In the genomic region with DNA sequence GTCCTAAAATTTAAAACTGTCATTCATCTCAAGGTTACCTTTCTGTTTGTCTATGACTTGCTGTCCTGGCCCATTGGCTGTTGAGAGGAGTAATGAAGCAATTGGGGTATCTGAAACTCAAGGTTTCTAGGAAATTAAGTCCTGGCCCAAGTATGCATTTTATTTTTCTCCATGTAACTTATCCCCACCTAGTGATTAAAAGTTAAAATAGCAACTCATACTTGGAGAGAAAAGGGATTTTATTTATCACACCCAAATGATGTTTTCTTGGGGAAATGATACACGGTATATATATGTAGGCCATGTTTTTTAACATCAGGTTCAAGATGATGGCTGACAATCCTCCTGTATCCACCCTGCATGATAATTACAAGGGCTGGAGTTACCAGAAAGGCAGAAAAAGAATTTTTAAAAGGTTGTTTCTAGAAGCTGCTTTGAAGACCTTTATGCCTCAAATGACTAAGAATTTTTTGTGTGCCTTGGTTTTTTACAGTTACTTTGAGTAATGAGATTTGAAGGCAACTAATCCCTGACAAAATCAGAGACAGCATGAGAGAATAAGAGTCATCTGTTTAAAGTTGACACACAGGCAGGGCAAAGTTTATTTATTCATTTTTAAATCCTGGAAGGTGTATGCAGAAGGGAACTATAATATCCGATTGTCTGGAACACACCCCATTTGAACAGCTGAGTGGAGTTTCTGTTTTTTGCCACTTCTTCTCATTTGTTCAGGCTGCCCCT, we compare ENCODE assay signal across 13 cellular contexts. TPM values are rescaled to one million over a fixed set of nuclear protein-coding genes. Genes with fewer than 3 reads are reported as not detected.
A peak's percentile ranks its signal among the peaks of the same experiment; 100 is the strongest.
DNase-seq lines count a peak whose midpoint lies in the region; ATAC-seq, FAIRE-seq and TF ChIP-seq lines count a peak whose summit lies in the region.
"Had no signal": no experiment of that assay in that cellular context is flagged by ENCODE, and none has a peak within 500 bp of the region (broad histone marks: within the 10 kb centered on the region; RNA-seq: fewer than 3 reads in every experiment).

No MANE protein-coding gene starts in this region.

- H3K4me3 ChIP-seq in A549 (no peak overlapping the region), GM23248 (no peak overlapping the region), fibroblast of villous mesenchyme (ENCODE audit: low read depth, low read length) (no peak overlapping the region), ovary (no peak overlapping the region)
- H3K4me3 ChIP-seq: lower lobe of right lung had no signal

- TF ChIP-seq POLR2A in A549 (IDR thresholded peaks at IDR 0.05; ENCODE audit: low read length) (no peak), ovary (IDR thresholded peaks at IDR 0.05) (no peak)

- H3K79me2 ChIP-seq in GM23248 (ENCODE audit: insufficient read depth) = no peaks in the 10 kb centered on the region

- intact Hi-C loops in ovary (cut with DNase I) (loop anchor here in 2 of 4 donors (10.0 kb wide), 1 partner anchor 243 kb away; no protein-coding TSS in a partner anchor), left cardiac atrium (cut with DNase I) (loop anchor here (10.0 kb wide), 2 partner anchors 83 to 363 kb away; no protein-coding TSS in a partner anchor)

- TF ChIP-seq RAD21 in A549 (conservative IDR thresholded peaks at IDR 0.05 in 1 of 2, IDR thresholded peaks at IDR 0.05 in 1 of 2) = peak; percentile 28 to 47; a peak in 2 of 5 replicates

- H3K36me3 ChIP-seq in GM23248 (ENCODE audit: low read depth) (no peaks in the 10 kb centered on the region), ovary (no peaks in the 10 kb centered on the region)
- H3K36me3 ChIP-seq: lower lobe of right lung had no signal

- POLR2A ChIA-PET in A549 (lab: Yijun Ruan, JAX) = no interaction called here

- H3K27me3 ChIP-seq in GM23248 (replicated peaks; ENCODE audit: insufficient read depth) (no peaks in the 10 kb centered on the region), ovary (no peaks in the 10 kb centered on the region)

- H3K27ac Mint-ChIP-seq in endothelial cell (ENCODE audit: unreplicated experiment) = no peak overlapping the region
- H3K27ac Mint-ChIP-seq: CD4-positive, CD25-positive, alpha-beta regulatory T cell had no signal

- H3K4me1 ChIP-seq in A549 = no peaks in the 10 kb centered on the region
- H3K4me1 ChIP-seq in GM23248 (ENCODE audit: insufficient read depth) = peaks cover 12% of the 10 kb centered on the region
- no peaks in the 10 kb centered on the region for H3K4me1 ChIP-seq in ovary (ENCODE audit: insufficient read depth)
- H3K4me1 ChIP-seq: lower lobe of right lung had no signal

- 30% methylated on average over 2 of the region's 2 CpGs for WGBS in A549 (ENCODE audit: missing lambda C conversion rate)
- 68 to 74% methylated on average over 2 of the region's 2 CpGs for WGBS in GM23248 (ENCODE audit: low coverage in 1 of 2, low lambda C conversion rate in 2 of 2, missing lambda C conversion rate in 2 of 2), 2 experiments
- 21 to 47% (median 40%) methylated on average over 2 of the region's 2 CpGs for WGBS in ovary, 3 donors

- in situ Hi-C loops in GM23248 (cut with MboI) = loop anchor here (10.0 kb wide), 1 partner anchor 243 kb away; no protein-coding TSS in a partner anchor

- TF ChIP-seq CTCF in A549 (IDR thresholded peaks at IDR 0.05) (peak; percentile 35), fibroblast of villous mesenchyme (IDR thresholded peaks at IDR 0.05; ENCODE audit: insufficient read depth, low read depth, low read length) (peak; percentile 3), endothelial cell (IDR thresholded peaks at IDR 0.05; ENCODE audit: unreplicated experiment) (no peak), ovary (IDR thresholded peaks at IDR 0.05) (no peak)

- H3K4me3 Mint-ChIP-seq in endothelial cell (ENCODE audit: unreplicated experiment) = no peak overlapping the region
- H3K4me3 Mint-ChIP-seq: CD4-positive, CD25-positive, alpha-beta regulatory T cell had no signal

- no peaks in the 10 kb centered on the region for H3K9me3 Mint-ChIP-seq in endothelial cell (ENCODE audit: unreplicated experiment)
- H3K9me3 Mint-ChIP-seq: CD4-positive, CD25-positive, alpha-beta regulatory T cell had no signal

- no peaks in the 10 kb centered on the region for H3K36me3 Mint-ChIP-seq in endothelial cell (ENCODE audit: low read depth, unreplicated experiment)
- H3K36me3 Mint-ChIP-seq: CD4-positive, CD25-positive, alpha-beta regulatory T cell had no signal

- H3K27me3 Mint-ChIP-seq in endothelial cell (ENCODE audit: unreplicated experiment) = peaks cover 1% of the 10 kb centered on the region

- ATAC-seq in A549 = peak; percentile 43 to 44; a peak in 4 of 6 replicates
- no peak for ATAC-seq in left cardiac atrium
- ATAC-seq: esophagus mucosa had no signal

- CTCF ChIA-PET in A549 (lab: Yijun Ruan, JAX) = interaction anchor here (0.9 to 1.9 kb wide), 8 partner anchors 9 to 94 kb away, joined by 3 to 10 read pairs (median 4); no protein-coding TSS in a partner anchor

- TF ChIP-seq EP300 in A549 (IDR thresholded peaks at IDR 0.05) (no peak), ovary (IDR thresholded peaks at IDR 0.05) (no peak)

- H3F3A ChIP-seq in GM23248 (ENCODE audit: insufficient read depth) = no peaks in the 10 kb centered on the region

- no peaks in the 10 kb centered on the region for H4K20me1 ChIP-seq in GM23248 (ENCODE audit: insufficient read depth)

- H3K4me1 Mint-ChIP-seq in endothelial cell (ENCODE audit: unreplicated experiment) = no peaks in the 10 kb centered on the region
- H3K4me1 Mint-ChIP-seq: CD4-positive, CD25-positive, alpha-beta regulatory T cell had no signal

- no peak overlapping the region for H3K9ac ChIP-seq in GM23248

- H3K27ac ChIP-seq in A549 (no peak overlapping the region), GM23248 (no peak overlapping the region), ovary (no peak overlapping the region)
- H3K27ac ChIP-seq: lower lobe of right lung had no signal

- FAIRE-seq in A549 (lab: Jason Lieb, UNC) = no peak

- no peaks in the 10 kb centered on the region for H3K9me2 ChIP-seq in GM23248 (ENCODE audit: insufficient read depth)

- DNase-seq in A549 (ENCODE audit: low read depth in 1 of 2, low spot score in 1 of 2) (no peak), GM23248 (peak; percentile 38), RPMI7951 (ENCODE audit: low read depth) (peak; percentile 7), fibroblast of villous mesenchyme (ENCODE audit: low read depth) (peak; percentile 7), endothelial cell (ENCODE audit: low spot score) (no peak), GM19238 (ENCODE audit: insufficient read length, low spot score) (no peak), ovary (no peak), left cardiac atrium (no peak)
- DNase-seq: lower lobe of right lung, retina had no signal

- H2AFZ ChIP-seq in GM23248 = no peak overlapping the region

- H3K9me3 ChIP-seq in A549 (no peaks in the 10 kb centered on the region), GM23248 (ENCODE audit: low read depth) (no peaks in the 10 kb centered on the region), ovary (no peaks in the 10 kb centered on the region)
- H3K9me3 ChIP-seq: lower lobe of right lung had no signal

- no peak overlapping the region for H3K4me2 ChIP-seq in A549
- no peak overlapping the region for H3K4me2 ChIP-seq in GM23248 (ENCODE audit: unreplicated experiment)

TF ChIP-seq in A549, 52 proteins besides CTCF, POLR2A, EP300 and RAD21:
- TF ChIP-seq, protein P1, sequence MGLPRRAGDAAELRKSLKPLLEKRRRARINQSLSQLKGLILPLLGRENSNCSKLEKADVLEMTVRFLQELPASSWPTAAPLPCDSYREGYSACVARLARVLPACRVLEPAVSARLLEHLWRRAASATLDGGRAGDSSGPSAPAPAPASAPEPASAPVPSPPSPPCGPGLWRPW (IDR thresholded peaks at IDR 0.05) = no peak
- TF ChIP-seq SMC3 (IDR thresholded peaks at IDR 0.05) = 0 out of 3 replicates have a peak, but pooled peaks have one; percentile 14
- TF ChIP-seq, protein P2, sequence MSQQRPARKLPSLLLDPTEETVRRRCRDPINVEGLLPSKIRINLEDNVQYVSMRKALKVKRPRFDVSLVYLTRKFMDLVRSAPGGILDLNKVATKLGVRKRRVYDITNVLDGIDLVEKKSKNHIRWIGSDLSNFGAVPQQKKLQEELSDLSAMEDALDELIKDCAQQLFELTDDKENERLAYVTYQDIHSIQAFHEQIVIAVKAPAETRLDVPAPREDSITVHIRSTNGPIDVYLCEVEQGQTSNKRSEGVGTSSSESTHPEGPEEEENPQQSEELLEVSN (IDR thresholded peaks at IDR 0.05; ENCODE audit: borderline replicate concordance, low read depth) = no peak
- no peak for TF ChIP-seq NPAS2 (CRISPR knock-in tag; IDR thresholded peaks at IDR 0.05; ENCODE audit: borderline replicate concordance)
- no peak for TF ChIP-seq HEYL (CRISPR knock-in tag; IDR thresholded peaks at IDR 0.05)

RNA-seq across cellular contexts. Expression of a gene that starts 28.9 kb away (rescaled TPM):
- polyA plus RNA-seq in A549 (2011; rRNA removed) (0.12 and 0.20 TPM in 2 replicates), A549 (2017; fragmentation: RNase III; extraction: RNeasy Plus Mini Kit Qiagen cat#74134 plus additional on column Dnase treatment) (0.11 TPM in 1 of 3 replicates, not detected in the others), GM23248 (2016; fragmentation: Nextera tagmentation; extraction: Ambion mirVana) (not detected in 2 replicates), ovary (not detected)
- polyA plus RNA-seq in A549 (2012; cell fraction: cytosol; rRNA removed) = not detected in 2 replicates
- not detected in 2 replicates for polyA plus RNA-seq in A549 (2012; cell fraction: nucleus; rRNA removed)
- not detected in 2 replicates for polyA minus RNA-seq in A549 (2011; rRNA and poly(A)+ RNA removed)
- total RNA-seq in GM23248 (2014; rRNA removed; shearing (Covaris generic)) = not detected in 2 replicates
- not detected in 2 replicates for total RNA-seq in RPMI7951 (2014; rRNA removed; shearing (Covaris generic))
- total RNA-seq in fibroblast of villous mesenchyme (not detected in 2 replicates), endothelial cell (ENCODE audit: unreplicated experiment) (0.82 TPM), ovary (under 1 TPM in 1 of 7 donors, not detected in 6; 0.74 TPM), left cardiac atrium (not detected)
- total RNA-seq: activated CD8-positive, alpha-beta memory T cell treated with anti-CD3 and anti-CD28 coated beads for 36 hours; CD4-positive, CD25-positive, alpha-beta regulatory T cell; esophagus mucosa; lower lobe of right lung had no signal
- polyA plus RNA-seq: CD4-positive, CD25-positive, alpha-beta regulatory T cell had no signal

Comparison
In these comparisons a context has a peak if more than half of its experiments do, and no peak if none do; other contexts are left out.
1. ATAC-seq: peak in A549 (2 of 2); none in left cardiac atrium (0 of 2).
2. DNase-seq: peak in GM23248 (single experiment), RPMI7951 (single experiment) and fibroblast of villous mesenchyme (single experiment); none in A549 (0 of 2), endothelial cell (single experiment), GM19238 (single experiment), ovary (0 of 5) and left cardiac atrium (single experiment).
3. CTCF ChIP-seq: peak in A549 (single experiment) and fibroblast of villous mesenchyme (single experiment); none in endothelial cell (single experiment) and ovary (0 of 3).